22 cellular contexts compared by ENCODE assay signal in the genomic region with DNA sequence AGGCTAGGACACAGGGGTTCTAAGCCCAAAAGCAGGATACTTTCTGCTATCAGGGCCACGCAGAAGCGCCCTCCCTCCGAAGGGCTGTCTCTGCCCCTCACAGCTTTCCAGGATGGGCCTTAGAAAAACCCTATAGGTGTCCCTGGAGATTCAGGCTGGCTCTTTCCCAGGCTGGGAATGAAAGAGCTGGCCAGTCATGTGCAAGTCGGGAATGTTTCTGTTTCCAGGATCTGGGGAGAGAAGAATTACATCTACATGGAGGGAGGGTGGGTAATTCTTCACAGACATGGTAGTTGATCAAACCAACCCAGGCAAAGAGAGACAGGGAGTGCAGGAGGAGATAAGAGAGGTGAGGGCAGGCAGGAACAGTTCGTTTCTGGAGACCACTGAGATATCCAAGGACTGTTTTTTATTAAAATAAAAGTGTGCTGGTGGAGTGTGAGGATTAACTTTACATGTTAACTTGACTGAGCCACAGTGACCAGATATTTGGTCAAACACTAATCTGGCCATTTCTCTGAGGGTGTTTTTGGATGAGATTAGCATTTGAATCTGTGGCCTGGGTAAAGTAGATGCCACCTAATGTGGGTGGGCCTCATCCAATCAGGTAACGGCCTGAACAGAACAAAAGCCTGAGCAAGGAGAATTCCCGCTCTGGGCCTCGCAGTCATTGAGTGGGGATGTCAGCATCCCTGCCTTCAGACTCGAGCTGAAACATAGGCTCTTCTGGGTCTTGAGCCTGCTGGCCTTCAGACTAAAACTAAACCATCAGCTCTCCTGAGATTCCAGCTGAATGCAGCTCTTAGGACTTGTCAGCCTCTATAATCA. TPM values are rescaled to one million over a fixed set of nuclear protein-coding genes. Genes with fewer than 3 reads are reported as not detected.
DNase-seq lines count a peak whose midpoint lies in the region; ATAC-seq lines count a peak whose summit lies in the region.
"Had no signal": no experiment of that assay in that cellular context is flagged by ENCODE, and none has a peak within 500 bp of the region (broad histone marks: within the 10 kb centered on the region; RNA-seq: fewer than 3 reads in every experiment).

No MANE protein-coding gene starts in this region.

- no peak overlapping the region for H3K4me3 ChIP-seq in neuronal stem cell (ENCODE audit: low read length in 2 of 2)
- H3K4me3 ChIP-seq: gastroesophageal sphincter, hepatocyte, left lung, tibial artery had no signal

- H3K4me2 ChIP-seq in neuronal stem cell (ENCODE audit: insufficient read depth, low read length, poor library complexity, severe bottlenecking) = no peak overlapping the region
- H3K4me2 ChIP-seq: hepatocyte had no signal

- POLR2A ChIA-PET in activated CD4-positive, alpha-beta T cell treated with anti-CD3 and anti-CD28 coated beads for 36 hours (lab: Charles Lee) = no interaction called here

- ATAC-seq in activated CD4-positive, alpha-beta T cell treated with anti-CD3 and anti-CD28 coated beads for 36 hours = no peak
- ATAC-seq in central memory CD8-positive, alpha-beta T cell (replicated peaks; ENCODE audit: extremely low read depth, poor library complexity, severe bottlenecking) = no peak
- ATAC-seq: gastroesophageal sphincter, left lung had no signal

- H3K36me3 Mint-ChIP-seq in activated CD4-positive, alpha-beta T cell treated with anti-CD3 and anti-CD28 coated beads for 36 hours (ENCODE audit: low read depth) = peaks cover 36% of the 10 kb centered on the region
- H3K36me3 Mint-ChIP-seq in IgD-negative memory B cell = peaks cover 4% of the 10 kb centered on the region
- H3K36me3 Mint-ChIP-seq in central memory CD8-positive, alpha-beta T cell (ENCODE audit: insufficient read depth) = peaks cover 8% of the 10 kb centered on the region

- H3K23ac ChIP-seq in neuronal stem cell (ENCODE audit: low read depth, low read length, poor library complexity) = no peak overlapping the region

- H4K91ac ChIP-seq in neuronal stem cell (ENCODE audit: low read depth, low read length, poor library complexity) = no peak overlapping the region

- no peak overlapping the region for H3K4ac ChIP-seq in neuronal stem cell (ENCODE audit: low read length)

- peaks cover 8% of the 10 kb centered on the region for H3K79me1 ChIP-seq in neuronal stem cell (ENCODE audit: low read depth, low read length)

- H3K27ac ChIP-seq in neuronal stem cell (replicated peaks; ENCODE audit: low read length) = peak overlapping the region; percentile 9
- H3K27ac ChIP-seq: gastroesophageal sphincter, hepatocyte, left lung, tibial artery, WERI-Rb-1 had no signal

- no peak overlapping the region for H3K18ac ChIP-seq in neuronal stem cell (ENCODE audit: low read length)

- no peak overlapping the region for H2BK5ac ChIP-seq in neuronal stem cell (ENCODE audit: low read length)

- no peak overlapping the region for H3K9ac ChIP-seq in neuronal stem cell (ENCODE audit: low read depth, low read length, poor library complexity)

- H3K9me3 ChIP-seq in neuronal stem cell (replicated peaks in 1 of 2; ENCODE audit: control insufficient read depth in 2 of 2, insufficient read depth in 1 of 2, low read depth in 1 of 2, low read length in 2 of 2) = peaks cover 19 to 24% of the 10 kb centered on the region in 2 donors

- DNase-seq in activated CD4-positive, alpha-beta T cell treated with anti-CD3 and anti-CD28 coated beads for 36 hours = no peak
- no peak for DNase-seq in activated CD4-positive, alpha-beta T cell treated with anti-CD3 and anti-CD28 coated beads, Interleukin-2, amount 50 U/mL, for 4 hours
- DNase-seq in central memory CD8-positive, alpha-beta T cell (ENCODE audit: low spot score in 2 of 2) = no peak
- no peak for DNase-seq in neuronal stem cell (ENCODE audit: low spot score)
- no peak for DNase-seq in NCI-H1092 treated with DMSO at 0.1 percent for 48 hours (lab: John Stamatoyannopoulos, UW)
- no peak for DNase-seq in NCI-H146 treated with DMSO at 0.1 percent for 48 hours (lab: John Stamatoyannopoulos, UW; ENCODE audit: unreplicated experiment)
- no peak for DNase-seq in ureter (ENCODE audit: low spot score)
- DNase-seq: activated CD4-positive, alpha-beta T cell treated with anti-CD3 and anti-CD28 coated beads, Interleukin-2, amount 10 ng/mL, durations not matched to agents 7 days and 5 days; Caco-2; DMS79; GF-D8; KBM-7; left lung; NCI-H2029 treated with DMSO at 0.1 percent for 48 hours; NCI-H526 treated with DMSO at 0.1 percent for 48 hours; RPMI8226; tibial artery; WERI-Rb-1 had no signal

- H3K36me3 ChIP-seq in neuronal stem cell (replicated peaks in 1 of 2; ENCODE audit: control insufficient read depth in 2 of 2, insufficient read depth in 2 of 2, low read length in 2 of 2) = peaks cover 0 to 8% of the 10 kb centered on the region in 2 donors
- H3K36me3 ChIP-seq: gastroesophageal sphincter, left lung, tibial artery had no signal

- no peak overlapping the region for H2BK15ac ChIP-seq in neuronal stem cell (ENCODE audit: low read length)

- intact Hi-C loops in activated CD4-positive, alpha-beta T cell treated with anti-CD3 and anti-CD28 coated beads for 36 hours (cut with DNase I, micrococcal nuclease) = no loop called here

- CTCF ChIA-PET in activated CD4-positive, alpha-beta T cell treated with anti-CD3 and anti-CD28 coated beads for 36 hours (lab: Charles Lee) = interaction anchor here (0.7 to 1.8 kb wide), 4 partner anchors 12 to 268 kb away, joined by 4 to 9 read pairs (median 4); no protein-coding TSS in a partner anchor

- peak overlapping the region; percentile 62 for H3K27ac Mint-ChIP-seq in activated CD4-positive, alpha-beta T cell treated with anti-CD3 and anti-CD28 coated beads for 36 hours
- H3K27ac Mint-ChIP-seq in IgD-negative memory B cell = peak overlapping the region; percentile 39 to 84 (median 82)
- peak overlapping the region; percentile 1 for H3K27ac Mint-ChIP-seq in central memory CD8-positive, alpha-beta T cell (ENCODE audit: low read depth)
- H3K27ac Mint-ChIP-seq: activated CD4-positive, alpha-beta T cell treated with anti-CD3 and anti-CD28 coated beads, Interleukin-2, amount 10 ng/mL, durations not matched to agents 7 days and 5 days had no signal

- H3K4me3 Mint-ChIP-seq in activated CD4-positive, alpha-beta T cell treated with anti-CD3 and anti-CD28 coated beads for 36 hours = no peak overlapping the region
- H3K4me3 Mint-ChIP-seq in IgD-negative memory B cell = no peak overlapping the region
- H3K4me3 Mint-ChIP-seq in central memory CD8-positive, alpha-beta T cell = no peak overlapping the region
- H3K4me3 Mint-ChIP-seq: activated CD4-positive, alpha-beta T cell treated with anti-CD3 and anti-CD28 coated beads, Interleukin-2, amount 10 ng/mL, durations not matched to agents 7 days and 5 days had no signal

- no peak overlapping the region for H2AK5ac ChIP-seq in neuronal stem cell (ENCODE audit: low read depth, low read length)

- H2BK120ac ChIP-seq in neuronal stem cell (ENCODE audit: low read depth, low read length) = no peak overlapping the region

- no peaks in the 10 kb centered on the region for H3K27me3 Mint-ChIP-seq in activated CD4-positive, alpha-beta T cell treated with anti-CD3 and anti-CD28 coated beads for 36 hours
- no peaks in the 10 kb centered on the region for H3K27me3 Mint-ChIP-seq in IgD-negative memory B cell
- H3K27me3 Mint-ChIP-seq in central memory CD8-positive, alpha-beta T cell = no peaks in the 10 kb centered on the region
- H3K27me3 Mint-ChIP-seq: activated CD4-positive, alpha-beta T cell treated with anti-CD3 and anti-CD28 coated beads, Interleukin-2, amount 10 ng/mL, durations not matched to agents 7 days and 5 days had no signal

- H3K14ac ChIP-seq in neuronal stem cell (ENCODE audit: low read length) = no peak overlapping the region

- H3K4me1 Mint-ChIP-seq in activated CD4-positive, alpha-beta T cell treated with anti-CD3 and anti-CD28 coated beads for 36 hours = peaks cover 37% of the 10 kb centered on the region
- H3K4me1 Mint-ChIP-seq in IgD-negative memory B cell = peaks cover 16 to 29% (median 25%) of the 10 kb centered on the region in 3 donors
- peaks cover 52% of the 10 kb centered on the region for H3K4me1 Mint-ChIP-seq in central memory CD8-positive, alpha-beta T cell

- no peak overlapping the region for H4K8ac ChIP-seq in neuronal stem cell (ENCODE audit: low read depth, low read length)

- WGBS in neuronal stem cell (ENCODE audit: extremely low coverage in 2 of 2, insufficient read length in 2 of 2, insufficient replicate concordance in 1 of 2), 2 donors = no CpG with 5 or more reads among the region's 9 CpGs

- H3K27me3 ChIP-seq in neuronal stem cell (ENCODE audit: control insufficient read depth in 3 of 3, insufficient read depth in 3 of 3, low read depth in 1 of 3, low read length in 3 of 3) = no peaks in the 10 kb centered on the region
- H3K27me3 ChIP-seq: gastroesophageal sphincter, hepatocyte, left lung, tibial artery had no signal

- peaks cover 13% of the 10 kb centered on the region for H3K9me3 Mint-ChIP-seq in activated CD4-positive, alpha-beta T cell treated with anti-CD3 and anti-CD28 coated beads for 36 hours (ENCODE audit: low read depth)
- peaks cover 0 to 5% (median 4%) of the 10 kb centered on the region in 3 donors for H3K9me3 Mint-ChIP-seq in IgD-negative memory B cell
- H3K9me3 Mint-ChIP-seq in central memory CD8-positive, alpha-beta T cell = peaks cover 5% of the 10 kb centered on the region

- no peak overlapping the region for H2AFZ ChIP-seq in neuronal stem cell (ENCODE audit: low read length)
- H2AFZ ChIP-seq: hepatocyte had no signal

- peaks cover 11% of the 10 kb centered on the region in 2 donors for H3K4me1 ChIP-seq in neuronal stem cell (ENCODE audit: control insufficient read depth in 2 of 2, insufficient read depth in 1 of 2, low read depth in 1 of 2, low read length in 2 of 2)
- H3K4me1 ChIP-seq: Caco-2, gastroesophageal sphincter, left lung, tibial artery had no signal

- no peak overlapping the region for H2BK12ac ChIP-seq in neuronal stem cell (ENCODE audit: low read length)

RNA-seq across cellular contexts. Expression of a gene that starts 15.3 kb away (rescaled TPM):
- total RNA-seq in activated CD4-positive, alpha-beta T cell treated with anti-CD3 and anti-CD28 coated beads for 36 hours = 100 to 1,000 TPM; 117 to 123 TPM
- 72.2 TPM for polyA plus RNA-seq in IgD-negative memory B cell
- polyA plus RNA-seq in neuronal stem cell (2013, experiment 1 of 2) = 35.4 TPM
- 35.8 TPM for polyA plus RNA-seq in neuronal stem cell (2013, experiment 2 of 2)
- total RNA-seq in ureter = 19.9 TPM
- total RNA-seq: myocyte had no signal

Comparison
In these comparisons a context has a peak if more than half of its experiments do, and no peak if none do; other contexts are left out.
1. H3K27ac Mint-ChIP-seq: peak in every context shown above with its lines; median percentile 82 in IgD-negative memory B cell; 62 in activated CD4-positive, alpha-beta T cell treated with anti-CD3 and anti-CD28 coated beads for 36 hours; 1 in central memory CD8-positive, alpha-beta T cell.